ENCODE assay signal across 8 cellular contexts in genomic region chr14:59254146-59254910, GRCh38.
DNase-seq lines count a peak whose midpoint lies in the region; ATAC-seq, FAIRE-seq and TF ChIP-seq lines count a peak whose summit lies in the region.

No MANE protein-coding gene starts in this region.

- no peak for FAIRE-seq in GM19239 (lab: Jason Lieb, UNC)

- H3K9me3 ChIP-seq in subcutaneous abdominal adipose tissue (ENCODE audit: control insufficient read depth in 5 of 5, low read length in 5 of 5): no peaks in the 10 kb centered on the region

- peak overlapping the region in 4 of 5 donors; percentile 2 to 54 (median 25) for H3K4me3 ChIP-seq in subcutaneous abdominal adipose tissue (ENCODE audit: low read depth in 1 of 5, low read length in 5 of 5)

- peak overlapping the region in 2 of 5 donors; percentile 18 to 56 for H3K9ac ChIP-seq in subcutaneous abdominal adipose tissue (ENCODE audit: low read length in 5 of 5)

- peak; percentile 73 for DNase-seq in left ventricle myocardium superior
- DNase-seq in GM19239 (ENCODE audit: insufficient read length, low spot score): no peak

- peaks cover 0 to 3% (median 0%) of the 10 kb centered on the region in 5 donors for H3K36me3 ChIP-seq in subcutaneous abdominal adipose tissue (ENCODE audit: control insufficient read depth in 5 of 5, insufficient read depth in 5 of 5, low read length in 5 of 5)

- no peaks in the 10 kb centered on the region for H3K27me3 ChIP-seq in subcutaneous abdominal adipose tissue (ENCODE audit: control insufficient read depth in 5 of 5, insufficient read depth in 4 of 5, low read length in 5 of 5)

- H3K4me1 ChIP-seq in subcutaneous abdominal adipose tissue (ENCODE audit: control insufficient read depth in 5 of 5, insufficient read depth in 5 of 5, low read length in 5 of 5): peaks cover 5 to 43% (median 32%) of the 10 kb centered on the region in 5 donors

- H3K27ac ChIP-seq in VCaP (peak overlapping the region; percentile 65), subcutaneous abdominal adipose tissue (ENCODE audit: low read depth, low read length) (peak overlapping the region; percentile 92)

- ATAC-seq in HG02798 (IDR thresholded peaks at IDR 0.05; ENCODE audit: poor library complexity, unreplicated experiment): peak; percentile 10
- peak; percentile 93 for ATAC-seq in left ventricle myocardium superior
- no peak for ATAC-seq in HG03520 (IDR thresholded peaks at IDR 0.05; ENCODE audit: unreplicated experiment)
- ATAC-seq in HG03571 (IDR thresholded peaks at IDR 0.05; ENCODE audit: unreplicated experiment): no peak
- no peak for ATAC-seq in HG02623 (IDR thresholded peaks at IDR 0.05; ENCODE audit: unreplicated experiment)

- TF ChIP-seq CTCF in VCaP (conservative IDR thresholded peaks at IDR 0.05): no peak

- intact Hi-C loops in left ventricle myocardium superior (cut with micrococcal nuclease): no loop called here

Comparison
In these comparisons a context has a peak if more than half of its experiments do, and no peak if none do; other contexts are left out.
1. ATAC-seq: peak in HG02798 (single experiment) and left ventricle myocardium superior (single experiment); none in HG03520 (single experiment), HG03571 (single experiment) and HG02623 (single experiment).